Comparison of ENCODE assay signal across 21 cellular contexts in genomic region chr15:98706387-98706786, GRCh38. TPM values are rescaled to one million over a fixed set of nuclear protein-coding genes. Genes with fewer than 3 reads are reported as not detected.
DNase-seq lines count a peak whose midpoint lies in the region; ATAC-seq, FAIRE-seq and TF ChIP-seq lines count a peak whose summit lies in the region.
"Had no signal": no experiment of that assay in that cellular context is flagged by ENCODE, and none has a peak within 500 bp of the region (broad histone marks: within the 10 kb centered on the region; RNA-seq: fewer than 3 reads in every experiment).

No MANE protein-coding gene starts in this region.

- DNase-seq in A549 (ENCODE audit: low read depth in 1 of 2, low spot score in 1 of 2) = no peak
- DNase-seq in COR-L47 (lab: John Stamatoyannopoulos, UW) = no peak
- DNase-seq in cerebellar cortex (ENCODE audit: low spot score) = no peak
- DNase-seq: 8988T; AML-193; C1 segment of cervical spinal cord; CD4-positive, alpha-beta memory T cell; CD4-positive, CD25-positive, alpha-beta regulatory T cell; DMS 273 treated with DMSO at 0.1 percent for 48 hours; DMS153; DMS53; DMS79; DND-41; EL; GDM1 had no signal

- TF ChIP-seq EP300 in A549 (IDR thresholded peaks at IDR 0.05) = no peak

- no peak overlapping the region for H3K27ac ChIP-seq in A549
- no peak overlapping the region for H3K27ac ChIP-seq in BLaER1
- H3K27ac ChIP-seq in HEK293 (ENCODE audit: extremely low read depth, low read depth, low read length) = no peak overlapping the region

- H3K4me1 ChIP-seq in A549 = peaks cover 26% of the 10 kb centered on the region
- peaks cover 62% of the 10 kb centered on the region for H3K4me1 ChIP-seq in BLaER1
- H3K4me1 ChIP-seq in HEK293 (ENCODE audit: control insufficient read depth, insufficient read depth, low read length) = no peaks in the 10 kb centered on the region; the same call in 1 of the 2 replicates

- no peak overlapping the region for H3K9ac ChIP-seq in BLaER1

- TF ChIP-seq CTCF in A549 (IDR thresholded peaks at IDR 0.05) (no peak), HEK293 (tag by site-specific recombination; IDR thresholded peaks at IDR 0.05) (no peak)

- H4K20me1 ChIP-seq in BLaER1 = peaks cover 100% of the 10 kb centered on the region

- 85% methylated on average over 1 of the region's 1 CpG for WGBS in A549 (ENCODE audit: missing lambda C conversion rate)

- CTCF ChIA-PET in A549 (lab: Yijun Ruan, JAX) = interaction anchor here (0.7 to 2.3 kb wide), 8 partner anchors 12 to 187 kb away, joined by 3 to 6 read pairs (median 4); no protein-coding TSS in a partner anchor
- CTCF ChIA-PET in HEK293 (lab: Yijun Ruan, JAX) = interaction anchor here (0.9 to 1.3 kb wide), 2 partner anchors 47 to 186 kb away, joined by 3 to 7 read pairs; no protein-coding TSS in a partner anchor

- H3K36me3 ChIP-seq in BLaER1 (peaks cover 46% of the 10 kb centered on the region), HEK293 (ENCODE audit: control insufficient read depth in 2 of 2, insufficient read depth in 1 of 2, low read length in 2 of 2) (peaks cover 4 to 18% of the 10 kb centered on the region in 2 experiments; a peak in 1 of 3 replicates)

- POLR2A ChIA-PET in A549 (lab: Yijun Ruan, JAX) (no interaction called here), HEK293 (lab: Yijun Ruan, JAX) (no interaction called here)

- no peak for TF ChIP-seq RAD21 in A549 (conservative IDR thresholded peaks at IDR 0.05 in 1 of 2, IDR thresholded peaks at IDR 0.05 in 1 of 2)

- H3K4me3 ChIP-seq in A549 = no peak overlapping the region
- no peak overlapping the region for H3K4me3 ChIP-seq in BLaER1
- no peak overlapping the region for H3K4me3 ChIP-seq in HEK293 (ENCODE audit: low read depth, low read length)
- H3K4me3 ChIP-seq: GM12878 had no signal

- no peak for ATAC-seq in A549
- ATAC-seq: GM12878 had no signal

- TF ChIP-seq POLR2A in A549 (IDR thresholded peaks at IDR 0.05; ENCODE audit: low read length) = no peak

- peak; percentile 36 for FAIRE-seq in A549 (lab: Jason Lieb, UNC)
- FAIRE-seq: A204.1, GM12878, GM12892, GM18507 had no signal

- no peak overlapping the region for H3K4me2 ChIP-seq in A549
- peak overlapping the region; percentile 72 for H3K4me2 ChIP-seq in BLaER1

- H3K9me3 ChIP-seq in A549 (peaks cover under 1% of the 10 kb centered on the region; the same call in 1 of the 3 replicates), BLaER1 (peaks cover 26% of the 10 kb centered on the region), HEK293 (ENCODE audit: control insufficient read depth, insufficient read depth, low read depth, low read length) (no peaks in the 10 kb centered on the region)

- no peaks in the 10 kb centered on the region for H3K27me3 ChIP-seq in BLaER1

TF ChIP-seq in A549, 52 proteins besides CTCF, POLR2A, EP300 and RAD21 (continues in another document):
- TF ChIP-seq FOSL2 (IDR thresholded peaks at IDR 0.05) = no peak
- no peak for TF ChIP-seq FOSL2 (CRISPR knock-in tag; IDR thresholded peaks at IDR 0.05)
- TF ChIP-seq GATA3 (IDR thresholded peaks at IDR 0.05; ENCODE audit: borderline replicate concordance) = no peak
- TF ChIP-seq TP53 (CRISPR knock-in tag; IDR thresholded peaks at IDR 0.05) = no peak
- TF ChIP-seq CHD2 (IDR thresholded peaks at IDR 0.05; ENCODE audit: low read length, partially characterized antibody) = no peak
- TF ChIP-seq, protein P1, sequence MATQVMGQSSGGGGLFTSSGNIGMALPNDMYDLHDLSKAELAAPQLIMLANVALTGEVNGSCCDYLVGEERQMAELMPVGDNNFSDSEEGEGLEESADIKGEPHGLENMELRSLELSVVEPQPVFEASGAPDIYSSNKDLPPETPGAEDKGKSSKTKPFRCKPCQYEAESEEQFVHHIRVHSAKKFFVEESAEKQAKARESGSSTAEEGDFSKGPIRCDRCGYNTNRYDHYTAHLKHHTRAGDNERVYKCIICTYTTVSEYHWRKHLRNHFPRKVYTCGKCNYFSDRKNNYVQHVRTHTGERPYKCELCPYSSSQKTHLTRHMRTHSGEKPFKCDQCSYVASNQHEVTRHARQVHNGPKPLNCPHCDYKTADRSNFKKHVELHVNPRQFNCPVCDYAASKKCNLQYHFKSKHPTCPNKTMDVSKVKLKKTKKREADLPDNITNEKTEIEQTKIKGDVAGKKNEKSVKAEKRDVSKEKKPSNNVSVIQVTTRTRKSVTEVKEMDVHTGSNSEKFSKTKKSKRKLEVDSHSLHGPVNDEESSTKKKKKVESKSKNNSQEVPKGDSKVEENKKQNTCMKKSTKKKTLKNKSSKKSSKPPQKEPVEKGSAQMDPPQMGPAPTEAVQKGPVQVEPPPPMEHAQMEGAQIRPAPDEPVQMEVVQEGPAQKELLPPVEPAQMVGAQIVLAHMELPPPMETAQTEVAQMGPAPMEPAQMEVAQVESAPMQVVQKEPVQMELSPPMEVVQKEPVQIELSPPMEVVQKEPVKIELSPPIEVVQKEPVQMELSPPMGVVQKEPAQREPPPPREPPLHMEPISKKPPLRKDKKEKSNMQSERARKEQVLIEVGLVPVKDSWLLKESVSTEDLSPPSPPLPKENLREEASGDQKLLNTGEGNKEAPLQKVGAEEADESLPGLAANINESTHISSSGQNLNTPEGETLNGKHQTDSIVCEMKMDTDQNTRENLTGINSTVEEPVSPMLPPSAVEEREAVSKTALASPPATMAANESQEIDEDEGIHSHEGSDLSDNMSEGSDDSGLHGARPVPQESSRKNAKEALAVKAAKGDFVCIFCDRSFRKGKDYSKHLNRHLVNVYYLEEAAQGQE (IDR thresholded peaks at IDR 0.05) = no peak
- TF ChIP-seq, protein P2, sequence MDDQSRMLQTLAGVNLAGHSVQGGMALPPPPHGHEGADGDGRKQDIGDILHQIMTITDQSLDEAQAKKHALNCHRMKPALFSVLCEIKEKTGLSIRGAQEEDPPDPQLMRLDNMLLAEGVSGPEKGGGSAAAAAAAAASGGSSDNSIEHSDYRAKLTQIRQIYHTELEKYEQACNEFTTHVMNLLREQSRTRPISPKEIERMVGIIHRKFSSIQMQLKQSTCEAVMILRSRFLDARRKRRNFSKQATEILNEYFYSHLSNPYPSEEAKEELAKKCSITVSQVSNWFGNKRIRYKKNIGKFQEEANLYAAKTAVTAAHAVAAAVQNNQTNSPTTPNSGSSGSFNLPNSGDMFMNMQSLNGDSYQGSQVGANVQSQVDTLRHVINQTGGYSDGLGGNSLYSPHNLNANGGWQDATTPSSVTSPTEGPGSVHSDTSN (IDR thresholded peaks at IDR 0.05) = no peak
- TF ChIP-seq ZC3H11A (IDR thresholded peaks at IDR 0.05) = no peak
- no peak for TF ChIP-seq KDM5A (IDR thresholded peaks at IDR 0.05)
- no peak for TF ChIP-seq ESRRA (IDR thresholded peaks at IDR 0.05; ENCODE audit: borderline replicate concordance, low read length)

TF ChIP-seq in HEK293, 187 proteins besides CTCF, POLR2A, EP300 and RAD21:
- TF ChIP-seq ZNF341 (tag by site-specific recombination; IDR thresholded peaks at IDR 0.05; ENCODE audit: low read depth) = no peak
- TF ChIP-seq RBAK (tag by site-specific recombination; IDR thresholded peaks at IDR 0.05) = no peak
- TF ChIP-seq MZF1 (tag by site-specific recombination; IDR thresholded peaks at IDR 0.05; ENCODE audit: borderline replicate concordance) = peak; percentile 99
- TF ChIP-seq PRDM1 (tag by site-specific recombination; IDR thresholded peaks at IDR 0.05) = 0 out of 2 replicates have a peak, but pooled peaks have one; percentile 23

RNA-seq across cellular contexts. Expression of gene IGF1R, which starts 58.0 kb away (rescaled TPM):
- 69.5 and 117 TPM in 2 replicates for polyA plus RNA-seq in A549 (2011; rRNA removed)
- 53.7 and 64.5 TPM in 2 replicates for polyA plus RNA-seq in A549 (2012; cell fraction: cytosol; rRNA removed)
- 140 and 145 TPM in 2 replicates for polyA plus RNA-seq in A549 (2012; cell fraction: nucleus; rRNA removed)
- 38.5 to 48.4 TPM (median 42.6 TPM) in 3 replicates for polyA plus RNA-seq in A549 (2017; fragmentation: RNase III; extraction: RNeasy Plus Mini Kit Qiagen cat#74134 plus additional on column Dnase treatment)
- 348 and 449 TPM in 2 replicates for polyA minus RNA-seq in A549 (2011; rRNA and poly(A)+ RNA removed)
